ENCODE assay signal across 9 cellular contexts in the genomic region with DNA sequence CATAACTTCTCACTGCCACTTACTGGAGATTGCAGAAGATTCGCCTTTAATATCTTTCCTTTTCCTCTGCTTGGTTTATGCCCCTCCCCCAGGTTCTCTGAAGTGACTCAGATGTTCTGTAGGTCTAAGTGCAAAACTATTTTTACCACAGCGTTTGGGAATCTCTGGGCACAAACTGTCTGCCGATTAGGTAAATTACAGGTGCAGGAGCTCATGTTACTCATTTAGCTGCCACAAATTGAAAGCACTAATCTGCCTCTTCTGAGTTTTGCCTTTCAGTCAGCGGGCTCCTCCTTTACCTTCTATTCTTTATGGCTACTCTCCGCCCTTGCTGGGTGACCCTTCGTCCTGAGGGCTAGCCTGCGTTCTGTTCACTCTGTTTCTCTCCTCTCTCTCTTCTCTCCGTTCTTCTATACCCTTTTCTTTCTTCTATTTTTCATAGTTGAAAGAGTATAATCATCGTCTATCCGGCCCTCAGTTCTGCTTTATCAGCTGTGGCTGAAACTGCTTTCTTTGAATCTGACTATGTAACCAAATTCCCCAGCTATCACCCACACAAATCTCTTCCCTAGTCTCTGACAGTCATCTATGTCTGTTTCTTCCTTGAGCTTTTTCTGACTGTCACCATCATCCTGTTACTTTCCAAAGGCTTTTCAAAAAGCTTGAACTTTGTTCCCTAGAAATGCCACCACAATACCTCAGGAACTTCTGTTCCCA. TPM values are rescaled to one million over a fixed set of nuclear protein-coding genes. Genes with fewer than 3 reads are reported as not detected.
DNase-seq lines count a peak whose midpoint lies in the region; ATAC-seq, FAIRE-seq and TF ChIP-seq lines count a peak whose summit lies in the region.
"Had no signal": no experiment of that assay in that cellular context is flagged by ENCODE, and none has a peak within 500 bp of the region (broad histone marks: within the 10 kb centered on the region; RNA-seq: fewer than 3 reads in every experiment).

No MANE protein-coding gene starts in this region.

- no peaks in the 10 kb centered on the region for H3K36me3 Mint-ChIP-seq in memory B cell

- no peak overlapping the region for H3K4me3 ChIP-seq in RWPE2 (ENCODE audit: severe bottlenecking)

- peaks cover 4% of the 10 kb centered on the region for H3K4me1 Mint-ChIP-seq in memory B cell

- H3K27ac ChIP-seq in RWPE2 (ENCODE audit: poor library complexity, severe bottlenecking) = no peak overlapping the region
- H3K27ac ChIP-seq: 22Rv1 had no signal

- H3K9me3 ChIP-seq in RWPE2 (ENCODE audit: severe bottlenecking) = no peaks in the 10 kb centered on the region

- no peaks in the 10 kb centered on the region for H3K9me3 Mint-ChIP-seq in memory B cell

- H3K27me3 Mint-ChIP-seq in memory B cell = peaks cover 1% of the 10 kb centered on the region

- DNase-seq in DMS 273 (lab: John Stamatoyannopoulos, UW; ENCODE audit: unreplicated experiment) (peak; percentile 3), DMS 273 treated with DMSO at 0.1 percent for 48 hours (lab: John Stamatoyannopoulos, UW) (no peak), RWPE2 (ENCODE audit: low spot score) (no peak), memory B cell (ENCODE audit: low spot score in 2 of 2) (no peak), NK-92 (lab: John Stamatoyannopoulos, UW; ENCODE audit: unreplicated experiment) (no peak), frontal cortex (ENCODE audit: low spot score in 2 of 2) (no peak)
- no peak for DNase-seq in stimulated activated naive CD4-positive, alpha-beta T cell (lab: John Stamatoyannopoulos, UW)

- H3K27me3 ChIP-seq in RWPE2 (ENCODE audit: insufficient read depth, poor library complexity, severe bottlenecking) = peaks cover 5% of the 10 kb centered on the region

- H3K27ac Mint-ChIP-seq in memory B cell = no peak overlapping the region

- TF ChIP-seq CTCF in RWPE2 (IDR thresholded peaks at IDR 0.05; ENCODE audit: poor library complexity, severe bottlenecking) = no peak

- H3K4me1 ChIP-seq in RWPE2 (ENCODE audit: insufficient read depth, poor library complexity, severe bottlenecking) = peaks cover 10% of the 10 kb centered on the region

- H3K36me3 ChIP-seq in RWPE2 (ENCODE audit: low read depth) = no peaks in the 10 kb centered on the region

- H3K4me3 Mint-ChIP-seq in memory B cell = peak overlapping the region; percentile 14

- ATAC-seq in HG03135 (IDR thresholded peaks at IDR 0.05; ENCODE audit: unreplicated experiment) (peak; percentile 60), RWPE2 (ENCODE audit: low read depth) (peak; percentile 98), memory B cell (ENCODE audit: low read depth) (no peak)

- no peak for FAIRE-seq in frontal cortex (lab: Jason Lieb, UNC)

RNA-seq across cellular contexts. Expression of a gene that starts 4.4 kb away (rescaled TPM):
- 1.6 TPM for total RNA-seq in frontal cortex

RNA-seq across cellular contexts. Expression of a gene that starts 13.7 kb away (rescaled TPM):
- total RNA-seq in frontal cortex = not detected
